Comparison of ENCODE assay signal across 7 cellular contexts in genomic region chr1:1096136-1096535, GRCh38. TPM values are rescaled to one million over a fixed set of nuclear protein-coding genes. Genes with fewer than 3 reads are reported as not detected.
"Had no signal": no experiment of that assay in that cellular context is flagged by ENCODE, and none has a peak within 500 bp of the region (broad histone marks: within the 10 kb centered on the region; RNA-seq: fewer than 3 reads in every experiment).

No MANE protein-coding gene starts in this region.

RNA-seq across cellular contexts. Expression of gene RNF223, which starts 22.0 kb away (rescaled TPM):
- total RNA-seq: LHCN-M2, NCI-H460, OCI-LY7, Right ventricle myocardium inferior, RPMI7951, SJCRH30, SK-MEL-5 had no signal
